In genomic region chr15:73602444-73602843, GRCh38 we compare ENCODE assay signal across 10 cellular contexts. TPM values are rescaled to one million over a fixed set of nuclear protein-coding genes. Genes with fewer than 3 reads are reported as not detected.
A peak's percentile ranks its signal among the peaks of the same experiment; 100 is the strongest.
DNase-seq lines count a peak whose midpoint lies in the region; ATAC-seq and TF ChIP-seq lines count a peak whose summit lies in the region.
"Had no signal": no experiment of that assay in that cellular context is flagged by ENCODE, and none has a peak within 500 bp of the region (broad histone marks: within the 10 kb centered on the region; RNA-seq: fewer than 3 reads in every experiment).

No MANE protein-coding gene starts in this region.

- no peak for DNase-seq in stimulated activated naive CD8-positive, alpha-beta T cell treated with anti-CD3 and anti-CD28 coated beads, Interleukin-15, amount 100 ng/mL, for 72 hours
- no peak for DNase-seq in stimulated activated naive CD8-positive, alpha-beta T cell treated with anti-CD3 and anti-CD28 coated beads, Interleukin-15, Interleukin-2, amounts not matched to agents 100 U/mL and 50 U/mL, for 24 hours
- DNase-seq in epithelial cell of esophagus (ENCODE audit: low read depth) = peak; percentile 32
- DNase-seq in naive thymus-derived CD8-positive, alpha-beta T cell = peak in 1 of 10 donors; percentile 1
- DNase-seq in chondrocyte (ENCODE audit: low spot score) = no peak
- DNase-seq in AML-193 (lab: John Stamatoyannopoulos, UW) = no peak
- DNase-seq: activated CD4-positive, alpha-beta T cell treated with anti-CD3 and anti-CD28 coated beads, Interleukin-2, amount 10 ng/mL, durations not matched to agents 7 days and 5 days; RPMI8226 had no signal

- H3K4me3 ChIP-seq in epithelial cell of esophagus (ENCODE audit: low read length) = no peak overlapping the region

- H3K9me3 Mint-ChIP-seq in stimulated activated naive CD8-positive, alpha-beta T cell treated with anti-CD3 and anti-CD28 coated beads, Interleukin-15, amount 100 ng/mL, for 72 hours = no peaks in the 10 kb centered on the region
- peaks cover 0 to 4% (median 0%) of the 10 kb centered on the region in 9 donors for H3K9me3 Mint-ChIP-seq in naive thymus-derived CD8-positive, alpha-beta T cell
- H3K9me3 Mint-ChIP-seq in chondrocyte (ENCODE audit: low read depth) = no peaks in the 10 kb centered on the region
- H3K9me3 Mint-ChIP-seq: activated CD4-positive, alpha-beta T cell treated with anti-CD3 and anti-CD28 coated beads, Interleukin-2, amount 10 ng/mL, durations not matched to agents 7 days and 5 days had no signal

- H3K36me3 Mint-ChIP-seq in naive thymus-derived CD8-positive, alpha-beta T cell = peaks cover 0 to 17% (median 8%) of the 10 kb centered on the region in 3 donors
- H3K36me3 Mint-ChIP-seq in chondrocyte (ENCODE audit: low read depth) = no peaks in the 10 kb centered on the region

- peaks cover 28% of the 10 kb centered on the region for H3K4me1 Mint-ChIP-seq in stimulated activated naive CD8-positive, alpha-beta T cell treated with anti-CD3 and anti-CD28 coated beads, Interleukin-15, amount 100 ng/mL, for 72 hours
- peaks cover 30 to 48% (median 35%) of the 10 kb centered on the region in 4 donors for H3K4me1 Mint-ChIP-seq in naive thymus-derived CD8-positive, alpha-beta T cell
- peaks cover 60% of the 10 kb centered on the region for H3K4me1 Mint-ChIP-seq in chondrocyte (ENCODE audit: low read depth)

- POLR2A ChIA-PET in naive thymus-derived CD8-positive, alpha-beta T cell (lab: Charles Lee) = no interaction called here

- H3K27ac Mint-ChIP-seq in stimulated activated naive CD8-positive, alpha-beta T cell treated with anti-CD3 and anti-CD28 coated beads, Interleukin-15, amount 100 ng/mL, for 72 hours = no peak overlapping the region
- H3K27ac Mint-ChIP-seq in naive thymus-derived CD8-positive, alpha-beta T cell = no peak overlapping the region
- no peak overlapping the region for H3K27ac Mint-ChIP-seq in chondrocyte (ENCODE audit: unreplicated experiment)
- H3K27ac Mint-ChIP-seq: activated CD4-positive, alpha-beta T cell treated with anti-CD3 and anti-CD28 coated beads, Interleukin-2, amount 10 ng/mL, durations not matched to agents 7 days and 5 days had no signal

- no peak for TF ChIP-seq CTCF in epithelial cell of esophagus (IDR thresholded peaks at IDR 0.05; ENCODE audit: insufficient read depth, low read depth, low read length, missing control alignments)
- TF ChIP-seq CTCF in chondrocyte (IDR thresholded peaks at IDR 0.05) = no peak

- ATAC-seq in stimulated activated naive CD8-positive, alpha-beta T cell treated with anti-CD3 and anti-CD28 coated beads, Interleukin-15, amount 100 ng/mL, for 72 hours = peak; percentile 39
- no peak for ATAC-seq in stimulated activated naive CD8-positive, alpha-beta T cell treated with anti-CD3 and anti-CD28 coated beads, Interleukin-15, Interleukin-2, amounts not matched to agents 100 U/mL and 50 U/mL, for 24 hours
- ATAC-seq in naive thymus-derived CD8-positive, alpha-beta T cell = peak; percentile 23 to 27
- ATAC-seq in HG03108 (IDR thresholded peaks at IDR 0.05; ENCODE audit: unreplicated experiment) (no peak), GM18907 (IDR thresholded peaks at IDR 0.05; ENCODE audit: unreplicated experiment) (no peak)

- H3K27me3 Mint-ChIP-seq in stimulated activated naive CD8-positive, alpha-beta T cell treated with anti-CD3 and anti-CD28 coated beads, Interleukin-15, amount 100 ng/mL, for 72 hours = no peaks in the 10 kb centered on the region
- H3K27me3 Mint-ChIP-seq in naive thymus-derived CD8-positive, alpha-beta T cell = no peaks in the 10 kb centered on the region
- no peaks in the 10 kb centered on the region for H3K27me3 Mint-ChIP-seq in chondrocyte (ENCODE audit: low read depth)
- H3K27me3 Mint-ChIP-seq: activated CD4-positive, alpha-beta T cell treated with anti-CD3 and anti-CD28 coated beads, Interleukin-2, amount 10 ng/mL, durations not matched to agents 7 days and 5 days had no signal

- no peak overlapping the region for H3K4me3 Mint-ChIP-seq in stimulated activated naive CD8-positive, alpha-beta T cell treated with anti-CD3 and anti-CD28 coated beads, Interleukin-15, amount 100 ng/mL, for 72 hours
- no peak overlapping the region for H3K4me3 Mint-ChIP-seq in naive thymus-derived CD8-positive, alpha-beta T cell
- H3K4me3 Mint-ChIP-seq in chondrocyte (ENCODE audit: unreplicated experiment) = no peak overlapping the region
- H3K4me3 Mint-ChIP-seq: activated CD4-positive, alpha-beta T cell treated with anti-CD3 and anti-CD28 coated beads, Interleukin-2, amount 10 ng/mL, durations not matched to agents 7 days and 5 days had no signal

RNA-seq across cellular contexts. Expression of gene NPTN, which starts 30.7 kb away (rescaled TPM):
- total RNA-seq in naive thymus-derived CD8-positive, alpha-beta T cell = 10 to 100 TPM; 37.7 to 37.8 TPM
- 10 to 100 TPM; 27.9 to 36.6 (median 29.3) TPM for polyA plus RNA-seq in naive thymus-derived CD8-positive, alpha-beta T cell
- total RNA-seq in chondrocyte = 232 to 256 TPM (median 252 TPM) in 3 replicates

Comparison
In these comparisons a context has a peak if more than half of its experiments do, and no peak if none do; other contexts are left out.
1. ATAC-seq: peak in stimulated activated naive CD8-positive, alpha-beta T cell treated with anti-CD3 and anti-CD28 coated beads, Interleukin-15, amount 100 ng/mL, for 72 hours (single experiment) and naive thymus-derived CD8-positive, alpha-beta T cell (2 of 2); none in stimulated activated naive CD8-positive, alpha-beta T cell treated with anti-CD3 and anti-CD28 coated beads, Interleukin-15, Interleukin-2, amounts not matched to agents 100 U/mL and 50 U/mL, for 24 hours (single experiment), HG03108 (single experiment) and GM18907 (single experiment).